10 cellular contexts compared by ENCODE assay signal in the genomic region with DNA sequence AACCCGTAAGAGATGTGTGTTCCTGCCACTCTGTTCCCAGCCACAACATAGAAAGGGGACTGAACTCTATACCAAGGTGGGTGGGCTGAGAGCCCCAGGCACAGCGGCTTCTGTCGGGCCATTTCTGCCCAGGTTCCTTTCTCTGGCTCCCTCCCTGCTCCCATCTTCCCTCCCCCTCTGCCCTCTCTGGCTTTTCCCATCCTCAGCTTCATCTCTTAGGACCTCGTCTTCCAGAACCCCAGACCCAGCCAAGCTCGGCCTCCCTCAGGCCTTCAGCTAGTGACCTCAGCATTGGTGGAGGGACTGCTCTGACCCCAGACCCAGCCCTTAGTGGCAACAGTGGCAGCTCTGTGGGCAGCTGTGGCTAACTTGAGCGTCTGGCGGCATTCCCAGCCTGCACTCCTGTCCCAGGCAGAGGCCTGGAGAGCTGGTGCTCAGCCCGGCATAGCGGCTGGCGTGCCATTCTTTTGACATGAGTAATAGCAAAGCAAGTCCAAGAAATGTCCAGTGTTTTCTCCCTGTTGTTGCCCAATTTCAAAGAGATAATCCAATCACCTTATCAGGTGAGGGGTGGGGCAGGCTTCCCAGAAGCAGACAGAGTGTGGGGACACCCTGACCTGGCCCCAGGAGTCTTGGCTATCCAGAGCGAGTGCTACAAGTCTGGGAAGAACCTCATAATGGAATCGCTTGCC. TPM values are rescaled to one million over a fixed set of nuclear protein-coding genes. Genes with fewer than 3 reads are reported as not detected.
DNase-seq lines count a peak whose midpoint lies in the region; ATAC-seq, FAIRE-seq and TF ChIP-seq lines count a peak whose summit lies in the region.
"Had no signal": no experiment of that assay in that cellular context is flagged by ENCODE, and none has a peak within 500 bp of the region (broad histone marks: within the 10 kb centered on the region; RNA-seq: fewer than 3 reads in every experiment).

No MANE protein-coding gene starts in this region.

- H3K4me3 Mint-ChIP-seq in activated CD8-positive, alpha-beta memory T cell treated with anti-CD3 and anti-CD28 coated beads, Interleukin-2, amount 10 ng/mL, durations not matched to agents 7 days and 5 days, result no peak overlapping the region

- H3K9me3 ChIP-seq in right cardiac atrium (ENCODE audit: control insufficient read depth, low read length) (no peaks in the 10 kb centered on the region), skeletal muscle satellite cell (replicated peaks; ENCODE audit: low read length) (no peaks in the 10 kb centered on the region)

- no peak for TF ChIP-seq CTCF in astrocyte of the spinal cord (IDR thresholded peaks at IDR 0.05; ENCODE audit: low read depth, low read length)

- DNase-seq in GM03348 (ENCODE audit: low spot score) (peak; percentile 30), astrocyte of the spinal cord (ENCODE audit: low read depth, low spot score) (peak; percentile 94), right cardiac atrium (peak; percentile 78 to 90 (median 90)), frontal cortex (ENCODE audit: low spot score in 2 of 2) (no peak)
- DNase-seq in activated CD8-positive, alpha-beta memory T cell treated with anti-CD3 and anti-CD28 coated beads, Interleukin-2, amount 10 ng/mL, durations not matched to agents 7 days and 5 days, result no peak
- DNase-seq: MM.1S, T-helper 1 cell had no signal

- intact Hi-C loops in right cardiac atrium (cut with DNase I), result loop anchor here in 1 of 4 donors (10.0 kb wide), 1 partner anchor 52 kb away; no protein-coding TSS in a partner anchor

- peaks cover 19% of the 10 kb centered on the region for H3K4me1 ChIP-seq in right cardiac atrium (ENCODE audit: control insufficient read depth, insufficient read depth, low read length)
- H3K4me1 ChIP-seq in skeletal muscle satellite cell (ENCODE audit: control insufficient read depth, insufficient read depth, low read length), result peaks cover 65% of the 10 kb centered on the region

- H3K9me3 Mint-ChIP-seq in activated CD8-positive, alpha-beta memory T cell treated with anti-CD3 and anti-CD28 coated beads, Interleukin-2, amount 10 ng/mL, durations not matched to agents 7 days and 5 days (ENCODE audit: low read depth), result no peaks in the 10 kb centered on the region

- CTCF ChIA-PET in activated CD8-positive, alpha-beta memory T cell treated with anti-CD3 and anti-CD28 coated beads, Interleukin-2, amount 10 ng/mL, durations not matched to agents 7 days and 5 days (lab: Charles Lee), result interaction anchor here (1.3 to 3.1 kb wide), 3 partner anchors 88 to 255 kb away, joined by 3 to 8 read pairs (median 3); no protein-coding TSS in a partner anchor

- no peaks in the 10 kb centered on the region for H3K27me3 ChIP-seq in right cardiac atrium (ENCODE audit: control insufficient read depth, insufficient read depth)
- no peaks in the 10 kb centered on the region for H3K27me3 ChIP-seq in skeletal muscle satellite cell (ENCODE audit: control insufficient read depth, insufficient read depth, low read length)

- H3K9ac ChIP-seq in skeletal muscle satellite cell (ENCODE audit: low read depth, low read length), result peak overlapping the region; percentile 49

- peak overlapping the region; percentile 56 for H3K4me2 ChIP-seq in skeletal muscle satellite cell (ENCODE audit: low read length)

- H3K36me3 Mint-ChIP-seq in activated CD8-positive, alpha-beta memory T cell treated with anti-CD3 and anti-CD28 coated beads, Interleukin-2, amount 10 ng/mL, durations not matched to agents 7 days and 5 days, result no peaks in the 10 kb centered on the region

- FAIRE-seq in frontal cortex (lab: Jason Lieb, UNC), result no peak

- H3K27ac ChIP-seq in right cardiac atrium (ENCODE audit: low read length), result peak overlapping the region; percentile 69

- WGBS in right cardiac atrium, result 67% methylated on average over 12 of the region's 12 CpGs

- no peak overlapping the region for H3K4me3 ChIP-seq in astrocyte of the spinal cord (ENCODE audit: low read depth, low read length)
- no peak overlapping the region for H3K4me3 ChIP-seq in right cardiac atrium (ENCODE audit: low read length)
- no peak overlapping the region for H3K4me3 ChIP-seq in skeletal muscle satellite cell (ENCODE audit: low read length)

- no peak overlapping the region for H3K27ac Mint-ChIP-seq in activated CD8-positive, alpha-beta memory T cell treated with anti-CD3 and anti-CD28 coated beads, Interleukin-2, amount 10 ng/mL, durations not matched to agents 7 days and 5 days

- peaks cover 3% of the 10 kb centered on the region for H3K27me3 Mint-ChIP-seq in activated CD8-positive, alpha-beta memory T cell treated with anti-CD3 and anti-CD28 coated beads, Interleukin-2, amount 10 ng/mL, durations not matched to agents 7 days and 5 days

- peaks cover 10% of the 10 kb centered on the region for H3K4me1 Mint-ChIP-seq in activated CD8-positive, alpha-beta memory T cell treated with anti-CD3 and anti-CD28 coated beads, Interleukin-2, amount 10 ng/mL, durations not matched to agents 7 days and 5 days

- in situ Hi-C loops in astrocyte of the spinal cord (cut with HindIII; ENCODE audit: low sequenced_read_pairs), result no loop called here

- no peaks in the 10 kb centered on the region for H3K36me3 ChIP-seq in skeletal muscle satellite cell (ENCODE audit: insufficient read depth, low read length)

- ATAC-seq in right cardiac atrium, result peak; percentile 82 to 86
- ATAC-seq in GM21717 (IDR thresholded peaks at IDR 0.05; ENCODE audit: unreplicated experiment), result no peak
- no peak for ATAC-seq in activated CD8-positive, alpha-beta memory T cell treated with anti-CD3 and anti-CD28 coated beads, Interleukin-2, amount 10 ng/mL, durations not matched to agents 7 days and 5 days
- ATAC-seq in GM18870 (IDR thresholded peaks at IDR 0.05; ENCODE audit: unreplicated experiment), result no peak

RNA-seq across cellular contexts. Expression of gene PTPRE, which starts 15.9 kb away (rescaled TPM):
- total RNA-seq in right cardiac atrium (10 to 100 TPM; 11.2 to 21.1 (median 13.8) TPM), frontal cortex (16.3 TPM)
- 6.7 TPM for polyA plus RNA-seq in right cardiac atrium
- 1.3 TPM in 2 replicates for total RNA-seq in skeletal muscle satellite cell (2012; rRNA removed)
- 10 to 100 TPM; 16.5 to 27.1 TPM for total RNA-seq in activated CD8-positive, alpha-beta memory T cell treated with anti-CD3 and anti-CD28 coated beads, Interleukin-2, amount 10 ng/mL, durations not matched to agents 7 days and 5 days

RNA-seq across cellular contexts. Expression of gene CLRN3, which starts 30.1 kb away (rescaled TPM):
- total RNA-seq in right cardiac atrium, result not detected
- polyA plus RNA-seq in right cardiac atrium, result not detected
- total RNA-seq in skeletal muscle satellite cell (2012; rRNA removed), result not detected in 2 replicates
- total RNA-seq in activated CD8-positive, alpha-beta memory T cell treated with anti-CD3 and anti-CD28 coated beads, Interleukin-2, amount 10 ng/mL, durations not matched to agents 7 days and 5 days, result not detected
- not detected for total RNA-seq in frontal cortex

Comparison
In these comparisons a context has a peak if more than half of its experiments do, and no peak if none do; other contexts are left out.
1. DNase-seq: peak in GM03348 (single experiment), astrocyte of the spinal cord (single experiment) and right cardiac atrium (3 of 3); none in activated CD8-positive, alpha-beta memory T cell treated with anti-CD3 and anti-CD28 coated beads, Interleukin-2, amount 10 ng/mL, durations not matched to agents 7 days and 5 days (single experiment) and frontal cortex (0 of 2).
2. ATAC-seq: peak in right cardiac atrium (2 of 2); none in GM21717 (single experiment), activated CD8-positive, alpha-beta memory T cell treated with anti-CD3 and anti-CD28 coated beads, Interleukin-2, amount 10 ng/mL, durations not matched to agents 7 days and 5 days (single experiment) and GM18870 (single experiment).